In genomic region chr4:82900335-82901128, GRCh38 we compare ENCODE assay signal across 1 cellular context.
TF ChIP-seq lines count a peak whose summit lies in the region.

THAP9 (plus strand) TSS chr4:82900735; CDS start chr4:82900803, 68 bp downstream.

TF ChIP-seq in K562, 482 proteins besides CTCF, POLR2A, EP300 and RAD21 (continued from another document and continues in another):
- TF ChIP-seq RERE (CRISPR knock-in tag; IDR thresholded peaks at IDR 0.05; ENCODE audit: borderline replicate concordance) (no peak; the same call in 1 of the 2 replicates), KDM4B (IDR thresholded peaks at IDR 0.05; ENCODE audit: borderline replicate concordance in 2 of 2, low read depth in 1 of 2) (no peak), CREB3 (tag; conservative IDR thresholded peaks at IDR 0.05; ENCODE audit: low read depth) (no peak), GTF2E2 (tag; IDR thresholded peaks at IDR 0.05) (peak; percentile 76), PCBP1 (IDR thresholded peaks at IDR 0.05; ENCODE audit: low read depth, low read length, poor library complexity, severe bottlenecking) (peak; percentile 46), ARHGAP35 (IDR thresholded peaks at IDR 0.05; ENCODE audit: partially characterized antibody) (no peak), CBX5 (IDR thresholded peaks at IDR 0.05; ENCODE audit: borderline replicate concordance, low read depth) (no peak), POLR2AphosphoS5 (IDR thresholded peaks at IDR 0.05; ENCODE audit: control insufficient read depth, insufficient read depth, low read depth, low read length) (peak; percentile 91), TRIM25 (IDR thresholded peaks at IDR 0.05; ENCODE audit: borderline replicate concordance) (no peak), FIP1L1 (IDR thresholded peaks at IDR 0.05; ENCODE audit: low read depth, low read length, poor library complexity, severe bottlenecking) (peak; percentile 88), ZNF639 (CRISPR knock-in tag; conservative IDR thresholded peaks at IDR 0.05 in 1 of 2, IDR thresholded peaks at IDR 0.05 in 1 of 2) (peak in 1 of 2 experiments; percentile 64; a peak in 2 of 4 replicates), DEAF1 (CRISPR knock-in tag; IDR thresholded peaks at IDR 0.05) (no peak), THRB (CRISPR knock-in tag; conservative IDR thresholded peaks at IDR 0.05) (no peak; the same call in 1 of the 2 replicates), JUN (IDR thresholded peaks at IDR 0.05; ENCODE audit: borderline replicate concordance, low read depth, low read length) (0 out of 2 replicates have a peak, but pooled peaks have one; percentile 7), JUN (CRISPR knock-in tag; IDR thresholded peaks at IDR 0.05; ENCODE audit: borderline replicate concordance) (peak; percentile 95), DNMT1 (IDR thresholded peaks at IDR 0.05) (no peak; the same call in 1 of the 2 replicates), STAT5B (CRISPR knock-in tag; IDR thresholded peaks at IDR 0.05) (no peak), SRF (CRISPR knock-in tag; IDR thresholded peaks at IDR 0.05) (peak in 1 of 2 experiments; percentile 61; a peak in 1 of 4 replicates), SMAD1 (IDR thresholded peaks at IDR 0.05; ENCODE audit: low read depth, low read length, partially characterized antibody) (peak; percentile 80), MYBL2 (IDR thresholded peaks at IDR 0.05; ENCODE audit: low read depth) (0 out of 2 replicates have a peak, but pooled peaks have one; percentile 29), MYBL2 (CRISPR knock-in tag; IDR thresholded peaks at IDR 0.05; ENCODE audit: borderline replicate concordance) (no peak), NEUROD1 (IDR thresholded peaks at IDR 0.05; ENCODE audit: borderline replicate concordance, low read depth, low read length, partially characterized antibody) (peak; percentile 88), HMGXB4 (CRISPR knock-in tag; IDR thresholded peaks at IDR 0.05) (peak; percentile 64; the same call in 1 of the 2 replicates), PML (IDR thresholded peaks at IDR 0.05; ENCODE audit: low read length) (peak; percentile 86), NONO (IDR thresholded peaks at IDR 0.05; ENCODE audit: low read depth in 2 of 2, low read length in 1 of 2) (peak; percentile 61 to 66; a peak in 2 of 4 replicates), KAT7 (CRISPR knock-in tag; IDR thresholded peaks at IDR 0.05; ENCODE audit: borderline replicate concordance) (peak; percentile 71; the same call in 1 of the 2 replicates), ZBTB33 (CRISPR knock-in tag; IDR thresholded peaks at IDR 0.05) (peak; percentile 46), ZMIZ1 (IDR thresholded peaks at IDR 0.05; ENCODE audit: low read depth in 2 of 2, low read length in 2 of 2) (peak in 1 of 2 experiments; percentile 71; a peak in 2 of 4 replicates), ZNF589 (CRISPR knock-in tag; IDR thresholded peaks at IDR 0.05; ENCODE audit: low read depth) (no peak), CC2D1A (IDR thresholded peaks at IDR 0.05) (peak; percentile 73; the same call in 1 of the 2 replicates), ZNF668 (CRISPR knock-in tag; IDR thresholded peaks at IDR 0.05) (no peak), POLR2AphosphoS2 (IDR thresholded peaks at IDR 0.05; ENCODE audit: low read length) (peak; percentile 48; the same call in 1 of the 2 replicates), RBM34 (IDR thresholded peaks at IDR 0.05; ENCODE audit: borderline replicate concordance, insufficient read depth, low read length) (no peak), ZNF644 (tag; IDR thresholded peaks at IDR 0.05; ENCODE audit: low read depth) (no peak), ELF4 (CRISPR knock-in tag; IDR thresholded peaks at IDR 0.05) (no peak)
